ENCODE assay signal across 8 cellular contexts in the genomic region with DNA sequence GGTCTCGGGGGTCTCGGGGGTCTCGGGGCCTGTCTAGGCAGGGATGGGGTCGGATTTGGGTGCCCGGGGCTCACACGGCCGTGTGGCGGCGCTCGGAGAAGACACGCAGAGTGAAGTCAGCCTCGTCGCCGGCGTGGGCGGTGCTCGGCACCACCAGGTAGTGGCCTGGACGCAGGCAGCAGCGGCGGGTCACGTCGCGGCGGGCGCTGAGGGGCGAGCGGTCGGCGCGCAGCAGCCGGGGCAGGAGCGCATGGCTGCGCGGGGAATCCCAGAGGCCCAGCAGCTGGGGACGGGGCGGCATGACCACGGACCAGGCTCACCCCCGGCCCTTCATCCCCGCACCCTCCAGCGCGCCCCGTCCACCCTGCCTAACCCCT.
DNase-seq lines count a peak whose midpoint lies in the region; ATAC-seq and TF ChIP-seq lines count a peak whose summit lies in the region.

No MANE protein-coding gene starts in this region.

- CTCF ChIA-PET in RWPE1 (lab: Yijun Ruan, JAX): interaction anchor here (0.6 kb wide), 1 partner anchor 77 kb away, joined by 3 read pairs; no protein-coding TSS in a partner anchor

- no peak overlapping the region for H3K9ac ChIP-seq in adipocyte (ENCODE audit: low read length)
- no peak overlapping the region for H3K9ac ChIP-seq in iPS-20b (ENCODE audit: low read depth, low read length)

- in situ Hi-C loops in GM13977 (cut with MboI; ENCODE audit: low pct_unique_long_range_greater_than_20kb, low sequenced_read_pairs, unreplicated experiment): loop anchor here (25.0 kb wide), 1 partner anchor 176 kb away; a partner anchor contains a TSS

- H3K9me3 ChIP-seq in adipocyte (ENCODE audit: control insufficient read depth, low read length) (no peaks in the 10 kb centered on the region), iPS-20b (ENCODE audit: insufficient read depth, low read depth, low read length) (no peaks in the 10 kb centered on the region)

- POLR2A ChIA-PET in RWPE1 (lab: Yijun Ruan, JAX; ENCODE audit: low non-redundant PET): interaction anchor here (0.6 kb wide), 1 partner anchor 97 kb away, joined by 4 read pairs; no protein-coding TSS in a partner anchor

- H3K36me3 ChIP-seq in adipocyte (ENCODE audit: control insufficient read depth, insufficient read depth, low read length, severe bottlenecking) (peaks cover 11% of the 10 kb centered on the region), iPS-20b (ENCODE audit: insufficient read depth, low read depth, low read length) (peaks cover 10% of the 10 kb centered on the region)

- H3K4me1 ChIP-seq in adipocyte (ENCODE audit: control insufficient read depth, insufficient read depth, low read length) (peaks cover 4% of the 10 kb centered on the region), iPS-20b (ENCODE audit: insufficient read depth, low read length) (peaks cover 9% of the 10 kb centered on the region; the same call in 1 of the 2 replicates)

- H3K27ac ChIP-seq in RWPE1: peak overlapping the region; percentile 24; the same call in 1 of the 2 replicates
- no peak overlapping the region for H3K27ac ChIP-seq in iPS-20b (ENCODE audit: low read length)

- DNase-seq in GM13977 (ENCODE audit: low spot score): peak; percentile 82
- DNase-seq in RWPE1 (ENCODE audit: low spot score): no peak
- peak; percentile 65 for DNase-seq in adipocyte (ENCODE audit: low read depth)
- peak; percentile 66 for DNase-seq in stimulated activated CD4-positive, alpha-beta T cell treated with anti-CD3 and anti-CD28 coated beads, Interleukin-4, amount 100 ng/mL, for 1 hour
- DNase-seq in MV-4-11 (lab: John Stamatoyannopoulos, UW): no peak

- no peak for ATAC-seq in GM21717 (IDR thresholded peaks at IDR 0.05; ENCODE audit: unreplicated experiment)
- ATAC-seq in HG03354 (IDR thresholded peaks at IDR 0.05; ENCODE audit: poor library complexity, severe bottlenecking, unreplicated experiment): no peak

- H3K4me3 ChIP-seq in adipocyte (ENCODE audit: low read length): peak overlapping the region; percentile 41
- H3K4me3 ChIP-seq in iPS-20b (ENCODE audit: low read length): peak overlapping the region; percentile 46; the same call in 1 of the 2 replicates

- TF ChIP-seq CTCF in GM13977 (IDR thresholded peaks at IDR 0.05; ENCODE audit: extremely low read depth, insufficient read depth, missing control alignments) (no peak), RWPE1 (conservative IDR thresholded peaks at IDR 0.05; ENCODE audit: low read depth) (no peak)

- H3K27me3 ChIP-seq in adipocyte (replicated peaks; ENCODE audit: control insufficient read depth, insufficient read depth, low read length): no peaks in the 10 kb centered on the region
- H3K27me3 ChIP-seq in iPS-20b (ENCODE audit: insufficient read depth, low read length): peaks cover 22% of the 10 kb centered on the region

Comparison
In these comparisons a context has a peak if more than half of its experiments do, and no peak if none do; other contexts are left out.
1. DNase-seq: peak in GM13977 (single experiment), adipocyte (single experiment) and stimulated activated CD4-positive, alpha-beta T cell treated with anti-CD3 and anti-CD28 coated beads, Interleukin-4, amount 100 ng/mL, for 1 hour (single experiment); none in RWPE1 (single experiment) and MV-4-11 (single experiment).